22 cellular contexts compared by ENCODE assay signal in genomic region chr12:32651151-32651955, GRCh38.
"Had no signal": no experiment of that assay in that cellular context is flagged by ENCODE, and none has a peak within 500 bp of the region (broad histone marks: within the 10 kb centered on the region; RNA-seq: fewer than 3 reads in every experiment).

No MANE protein-coding gene starts in this region.

- H3K27ac Mint-ChIP-seq: activated CD4-positive, alpha-beta memory T cell treated with anti-CD3 and anti-CD28 coated beads for 36 hours; activated CD4-positive, alpha-beta T cell treated with anti-CD3 and anti-CD28 coated beads, Interleukin-2, amount 10 ng/mL, durations not matched to agents 24 days and 14 days; activated naive CD4-positive, alpha-beta T cell treated with anti-CD3 and anti-CD28 coated beads for 36 hours; activated naive CD8-positive, alpha-beta T cell treated with anti-CD3 and anti-CD28 coated beads, Interleukin-2, amount 10 ng/mL, durations not matched to agents 7 days and 5 days; activated T-helper 1 cell treated with anti-CD3 and anti-CD28 coated beads, Interleukin-12 subunit alpha, Interleukin-12 subunit beta, Interleukin-2, Interleukin-4 antibody, amounts not matched to agents 30 ng/mL and 10 ng/mL and 1 ng/mL, durations not matched to agents 14 hours and 24 hours and 36 hours; mesothelial cell of epicardium; naive B cell; stimulated activated naive B cell treated with anti-CD40 and anti-IgM and Interleukin-4, amounts not matched to agents 10 μg/mL and 1 μg/mL and 100 μg/mL, for 72 hours had no signal

- H3K4me3 ChIP-seq: esophagus squamous epithelium, psoas muscle, stomach, thyroid gland had no signal

- H3K36me3 ChIP-seq: thyroid gland had no signal

- H3K9me3 ChIP-seq: esophagus squamous epithelium, psoas muscle, stomach, thyroid gland had no signal

- H3K27me3 Mint-ChIP-seq: activated CD4-positive, alpha-beta T cell treated with anti-CD3 and anti-CD28 coated beads, Interleukin-2, amount 10 ng/mL, durations not matched to agents 24 days and 14 days; naive B cell; stimulated activated naive B cell treated with anti-CD40 and anti-IgM and Interleukin-4, amounts not matched to agents 10 μg/mL and 1 μg/mL and 100 μg/mL, for 72 hours had no signal

- DNase-seq: activated CD4-positive, alpha-beta memory T cell treated with anti-CD3 and anti-CD28 coated beads for 36 hours; activated CD4-positive, alpha-beta T cell treated with anti-CD3 and anti-CD28 coated beads, Interleukin-2, amount 10 ng/mL, durations not matched to agents 24 days and 14 days; activated CD8-positive, alpha-beta memory T cell treated with anti-CD3 and anti-CD28 coated beads, Interleukin-2, amount 50 U/mL, for 4 hours; activated effector memory CD4-positive, alpha-beta T cell treated with anti-CD3 and anti-CD28 coated beads, Interleukin-2, amount 50 U/mL, for 16 hours; activated naive CD4-positive, alpha-beta T cell treated with anti-CD3 and anti-CD28 coated beads for 36 hours; activated naive CD8-positive, alpha-beta T cell treated with anti-CD3 and anti-CD28 coated beads, Interleukin-2, amount 10 ng/mL, durations not matched to agents 7 days and 5 days; activated T-cell treated with anti-CD3 and anti-CD28 coated beads, Interleukin-2, amount 50 U/mL, for 1 hour; amniotic stem cell; central memory CD4-positive, alpha-beta T cell; esophagus squamous epithelium; foreskin melanocyte; left ventricle myocardium superior; naive B cell; psoas muscle; stimulated activated CD4-positive, alpha-beta T cell treated with anti-CD3 and anti-CD28 coated beads, Interleukin-15, amount 100 ng/mL, for 24 hours; stimulated activated CD4-positive, alpha-beta T cell treated with anti-CD3 and anti-CD28 coated beads, Interleukin-2, amount 100 ng/mL, for 24 hours; stimulated activated naive B cell treated with anti-CD40 and anti-IgM and Interleukin-4, amounts not matched to agents 10 μg/mL and 1 μg/mL and 100 μg/mL, for 72 hours; stomach; thyroid gland had no signal

- H3K27me3 ChIP-seq: esophagus squamous epithelium, stomach, thyroid gland had no signal

- H3K27ac ChIP-seq: esophagus squamous epithelium, parathyroid adenoma, psoas muscle, stomach, thyroid gland had no signal

- ATAC-seq: left ventricle myocardium superior; psoas muscle; stimulated activated naive B cell treated with anti-CD40 and anti-IgM and Interleukin-4, amounts not matched to agents 10 μg/mL and 1 μg/mL and 100 μg/mL, for 72 hours had no signal

- H3K36me3 Mint-ChIP-seq: activated CD4-positive, alpha-beta memory T cell treated with anti-CD3 and anti-CD28 coated beads for 36 hours; activated naive CD8-positive, alpha-beta T cell treated with anti-CD3 and anti-CD28 coated beads, Interleukin-2, amount 10 ng/mL, durations not matched to agents 7 days and 5 days; mesothelial cell of epicardium; naive B cell; stimulated activated naive B cell treated with anti-CD40 and anti-IgM and Interleukin-4, amounts not matched to agents 10 μg/mL and 1 μg/mL and 100 μg/mL, for 72 hours had no signal

- H3K4me1 ChIP-seq: esophagus squamous epithelium, parathyroid adenoma, psoas muscle, thyroid gland had no signal

- H3K4me1 Mint-ChIP-seq: activated CD4-positive, alpha-beta T cell treated with anti-CD3 and anti-CD28 coated beads, Interleukin-2, amount 10 ng/mL, durations not matched to agents 24 days and 14 days; activated naive CD8-positive, alpha-beta T cell treated with anti-CD3 and anti-CD28 coated beads, Interleukin-2, amount 10 ng/mL, durations not matched to agents 7 days and 5 days; naive B cell; stimulated activated naive B cell treated with anti-CD40 and anti-IgM and Interleukin-4, amounts not matched to agents 10 μg/mL and 1 μg/mL and 100 μg/mL, for 72 hours had no signal

- H3K4me3 Mint-ChIP-seq: activated CD4-positive, alpha-beta memory T cell treated with anti-CD3 and anti-CD28 coated beads for 36 hours; activated CD4-positive, alpha-beta T cell treated with anti-CD3 and anti-CD28 coated beads, Interleukin-2, amount 10 ng/mL, durations not matched to agents 24 days and 14 days; activated naive CD4-positive, alpha-beta T cell treated with anti-CD3 and anti-CD28 coated beads for 36 hours; activated naive CD8-positive, alpha-beta T cell treated with anti-CD3 and anti-CD28 coated beads, Interleukin-2, amount 10 ng/mL, durations not matched to agents 7 days and 5 days; activated T-helper 1 cell treated with anti-CD3 and anti-CD28 coated beads, Interleukin-12 subunit alpha, Interleukin-12 subunit beta, Interleukin-2, Interleukin-4 antibody, amounts not matched to agents 30 ng/mL and 10 ng/mL and 1 ng/mL, durations not matched to agents 14 hours and 24 hours and 36 hours; mesothelial cell of epicardium; stimulated activated naive B cell treated with anti-CD40 and anti-IgM and Interleukin-4, amounts not matched to agents 10 μg/mL and 1 μg/mL and 100 μg/mL, for 72 hours had no signal

- H3K9me3 Mint-ChIP-seq: activated CD4-positive, alpha-beta memory T cell treated with anti-CD3 and anti-CD28 coated beads for 36 hours; activated CD4-positive, alpha-beta T cell treated with anti-CD3 and anti-CD28 coated beads, Interleukin-2, amount 10 ng/mL, durations not matched to agents 24 days and 14 days; activated naive CD4-positive, alpha-beta T cell treated with anti-CD3 and anti-CD28 coated beads for 36 hours; activated naive CD8-positive, alpha-beta T cell treated with anti-CD3 and anti-CD28 coated beads, Interleukin-2, amount 10 ng/mL, durations not matched to agents 7 days and 5 days; activated T-helper 1 cell treated with anti-CD3 and anti-CD28 coated beads, Interleukin-12 subunit alpha, Interleukin-12 subunit beta, Interleukin-2, Interleukin-4 antibody, amounts not matched to agents 30 ng/mL and 10 ng/mL and 1 ng/mL, durations not matched to agents 14 hours and 24 hours and 36 hours; naive B cell; stimulated activated naive B cell treated with anti-CD40 and anti-IgM and Interleukin-4, amounts not matched to agents 10 μg/mL and 1 μg/mL and 100 μg/mL, for 72 hours had no signal
